In genomic region chr3:152185941-152186630, GRCh38 we compare ENCODE assay signal across 20 cellular contexts.
A peak's percentile ranks its signal among the peaks of the same experiment; 100 is the strongest.
DNase-seq lines count a peak whose midpoint lies in the region; ATAC-seq, FAIRE-seq and TF ChIP-seq lines count a peak whose summit lies in the region.
"Had no signal": no experiment of that assay in that cellular context is flagged by ENCODE, and none has a peak within 500 bp of the region (broad histone marks: within the 10 kb centered on the region; RNA-seq: fewer than 3 reads in every experiment).

No MANE protein-coding gene starts in this region.

- no peaks in the 10 kb centered on the region for H3K36me3 ChIP-seq in HepG2 (replicated peaks in 1 of 2; ENCODE audit: control insufficient read depth in 1 of 2, insufficient read depth in 2 of 2, low read length in 2 of 2)
- H3K36me3 ChIP-seq in right lobe of liver = no peaks in the 10 kb centered on the region
- H3K36me3 ChIP-seq in adipocyte (ENCODE audit: control insufficient read depth, insufficient read depth, low read length, severe bottlenecking) = no peaks in the 10 kb centered on the region
- H3K36me3 ChIP-seq: Peyer's patch had no signal

- DNase-seq in HepG2 (ENCODE audit: low spot score) (no peak), right lobe of liver (no peak), adipocyte (ENCODE audit: low read depth) (peak; percentile 58), fibroblast of peridontal ligament (ENCODE audit: extremely low read depth) (peak; percentile 82), SIG-M5 (lab: John Stamatoyannopoulos, UW) (no peak), amniotic stem cell (lab: John Stamatoyannopoulos, UW) (no peak)
- DNase-seq in stimulated activated effector memory CD8-positive, alpha-beta T cell treated with anti-CD3 and anti-CD28 coated beads, Interleukin-12 subunit alpha, Interleukin-12 subunit beta, amount 100 ng/mL, for 72 hours (ENCODE audit: low spot score in 2 of 2) = no peak
- DNase-seq: COR-L47, DMS153, HCEC 1CT, KBM-7, NCI-H1092 treated with DMSO at 0.1 percent for 48 hours, NCI-H1694, NCI-H2107, NCI-H2227 treated with DMSO at 0.1 percent for 48 hours, NCI-H524, Peyer's patch had no signal

- in situ Hi-C loops in HepG2 (cut with HindIII; ENCODE audit: extremely low pct_ligation_motif_present, low pct_unique_long_range_greater_than_20kb) = loop anchor here (10.0 kb wide), 1 partner anchor 259 kb away; no protein-coding TSS in a partner anchor

- TF ChIP-seq CTCF in HepG2 (CRISPR knock-in tag; IDR thresholded peaks at IDR 0.05) = no peak
- no peak for TF ChIP-seq CTCF in right lobe of liver (IDR thresholded peaks at IDR 0.05)

- no peaks in the 10 kb centered on the region for H3K9me3 Mint-ChIP-seq in stimulated activated effector memory CD8-positive, alpha-beta T cell treated with anti-CD3 and anti-CD28 coated beads, Interleukin-12 subunit alpha, Interleukin-12 subunit beta, amount 100 ng/mL, for 72 hours

- intact Hi-C loops in HepG2 (cut with micrococcal nuclease; ENCODE audit: unreplicated experiment) (no loop called here), right lobe of liver (cut with DNase I) (no loop called here)

- POLR2A ChIA-PET in HepG2 (lab: Yijun Ruan, JAX) = no interaction called here

- no peak overlapping the region for H3K4me3 Mint-ChIP-seq in stimulated activated effector memory CD8-positive, alpha-beta T cell treated with anti-CD3 and anti-CD28 coated beads, Interleukin-12 subunit alpha, Interleukin-12 subunit beta, amount 100 ng/mL, for 72 hours

- no peak overlapping the region for H3K4me3 ChIP-seq in HepG2 (replicated peaks in 1 of 3; ENCODE audit: insufficient read depth in 1 of 3, low read depth in 2 of 3, low read length in 3 of 3)
- no peak overlapping the region for H3K4me3 ChIP-seq in right lobe of liver
- H3K4me3 ChIP-seq in adipocyte (ENCODE audit: low read length) = no peak overlapping the region
- H3K4me3 ChIP-seq: Peyer's patch had no signal

- CTCF ChIA-PET in HepG2 (lab: Yijun Ruan, JAX; ENCODE audit: low intra/inter-chr PET ratio, low total read pairs) = interaction anchor here (3.7 kb wide), 1 partner anchor 258 kb away, joined by 28 read pairs; no protein-coding TSS in a partner anchor

- H3K27ac ChIP-seq in HepG2 (ENCODE audit: extremely low read length, insufficient read depth, low read length) (no peak overlapping the region), right lobe of liver (no peak overlapping the region)
- H3K27ac ChIP-seq: HL-60, Peyer's patch had no signal

- TF ChIP-seq RAD21 in HepG2 (CRISPR knock-in tag; IDR thresholded peaks at IDR 0.05) = no peak

- peaks cover 54% of the 10 kb centered on the region for H3K4me1 Mint-ChIP-seq in stimulated activated effector memory CD8-positive, alpha-beta T cell treated with anti-CD3 and anti-CD28 coated beads, Interleukin-12 subunit alpha, Interleukin-12 subunit beta, amount 100 ng/mL, for 72 hours

- H3K4me1 ChIP-seq in HepG2 (ENCODE audit: insufficient read depth, low read length) (no peaks in the 10 kb centered on the region), right lobe of liver (no peaks in the 10 kb centered on the region), adipocyte (ENCODE audit: control insufficient read depth, insufficient read depth, low read length) (peaks cover 7% of the 10 kb centered on the region)
- H3K4me1 ChIP-seq: Peyer's patch had no signal

- TF ChIP-seq POLR2A in HepG2 (IDR thresholded peaks at IDR 0.05; ENCODE audit: insufficient read depth in 1 of 2, low read depth in 2 of 2, low read length in 2 of 2) = no peak
- no peak for TF ChIP-seq POLR2A in right lobe of liver (IDR thresholded peaks at IDR 0.05)

- no peak overlapping the region for H3K4me2 ChIP-seq in HepG2 (ENCODE audit: low read depth, low read length)

- 44% methylated on average over 6 of the region's 6 CpGs for whole genome bisulfite sequencing in HepG2 (ENCODE audit: low lambda C conversion rate)
- WGBS in right lobe of liver (ENCODE audit: insufficient coverage, low coverage, low lambda C conversion rate, missing lambda C conversion rate) = 67% methylated on average over 6 of the region's 6 CpGs

- BruUV-seq in HepG2 (replicated peaks; lab: Mats Ljungman, UMichigan) = no TSS peak

- H3K27ac Mint-ChIP-seq in stimulated activated effector memory CD8-positive, alpha-beta T cell treated with anti-CD3 and anti-CD28 coated beads, Interleukin-12 subunit alpha, Interleukin-12 subunit beta, amount 100 ng/mL, for 72 hours = no peak overlapping the region

- no peak for ATAC-seq in HepG2
- ATAC-seq in right lobe of liver = no peak
- ATAC-seq in stimulated activated effector memory CD8-positive, alpha-beta T cell treated with anti-CD3 and anti-CD28 coated beads, Interleukin-12 subunit alpha, Interleukin-12 subunit beta, amount 100 ng/mL, for 72 hours = no peak
- no peak for ATAC-seq in GM18870 (IDR thresholded peaks at IDR 0.05; ENCODE audit: unreplicated experiment)
- ATAC-seq: Right ventricle myocardium inferior had no signal

- no peaks in the 10 kb centered on the region for H3K36me3 Mint-ChIP-seq in stimulated activated effector memory CD8-positive, alpha-beta T cell treated with anti-CD3 and anti-CD28 coated beads, Interleukin-12 subunit alpha, Interleukin-12 subunit beta, amount 100 ng/mL, for 72 hours

- H2AFZ ChIP-seq in HepG2 (ENCODE audit: low read length) = no peak overlapping the region

- H3K9ac ChIP-seq in HepG2 (ENCODE audit: insufficient read depth, low read depth, low read length) (no peak overlapping the region), adipocyte (ENCODE audit: low read length) (no peak overlapping the region)

- no peaks in the 10 kb centered on the region for H3K79me2 ChIP-seq in HepG2 (ENCODE audit: insufficient read depth, low read length)

- no peak for FAIRE-seq in HepG2 (lab: Jason Lieb, UNC)

- H3K9me3 ChIP-seq in HepG2 (ENCODE audit: low read length) (no peaks in the 10 kb centered on the region), right lobe of liver (no peaks in the 10 kb centered on the region), adipocyte (ENCODE audit: control insufficient read depth, low read length) (no peaks in the 10 kb centered on the region)
- H3K9me3 ChIP-seq: Peyer's patch had no signal

- TF ChIP-seq EP300 in HepG2 (IDR thresholded peaks at IDR 0.05; ENCODE audit: low read depth in 2 of 2, low read length in 2 of 2) (no peak), HepG2 (CRISPR knock-in tag; IDR thresholded peaks at IDR 0.05; ENCODE audit: borderline replicate concordance) (no peak)

- H3K27me3 ChIP-seq in HepG2 (ENCODE audit: control insufficient read depth in 1 of 2, insufficient read depth in 2 of 2, low read length in 2 of 2) = no peaks in the 10 kb centered on the region
- no peaks in the 10 kb centered on the region for H3K27me3 ChIP-seq in right lobe of liver
- H3K27me3 ChIP-seq in adipocyte (replicated peaks; ENCODE audit: control insufficient read depth, insufficient read depth, low read length) = no peaks in the 10 kb centered on the region
- H3K27me3 ChIP-seq: Peyer's patch had no signal

- no peaks in the 10 kb centered on the region for H4K20me1 ChIP-seq in HepG2 (ENCODE audit: insufficient read depth, low read length)

TF ChIP-seq in HepG2, 621 proteins besides CTCF, POLR2A, EP300 and RAD21:
- TF ChIP-seq ETV5 (CRISPR knock-in tag; IDR thresholded peaks at IDR 0.05; ENCODE audit: borderline replicate concordance) (no peak), ATF7 (IDR thresholded peaks at IDR 0.05) (peak; percentile 91), ATF7 (CRISPR knock-in tag; IDR thresholded peaks at IDR 0.05) (no peak), ZNF747 (CRISPR knock-in tag; IDR thresholded peaks at IDR 0.05; ENCODE audit: borderline replicate concordance) (no peak), CREB1 (IDR thresholded peaks at IDR 0.05) (peak; percentile 81), CREB1 (CRISPR knock-in tag; IDR thresholded peaks at IDR 0.05) (no peak), MAX (IDR thresholded peaks at IDR 0.05) (no peak)

Comparison
In these comparisons a context has a peak if more than half of its experiments do, and no peak if none do; other contexts are left out.
1. DNase-seq: peak in adipocyte (single experiment) and fibroblast of peridontal ligament (single experiment); none in HepG2 (single experiment), right lobe of liver (0 of 3), stimulated activated effector memory CD8-positive, alpha-beta T cell treated with anti-CD3 and anti-CD28 coated beads, Interleukin-12 subunit alpha, Interleukin-12 subunit beta, amount 100 ng/mL, for 72 hours (0 of 2), SIG-M5 (single experiment) and amniotic stem cell (single experiment).